Comparison of ENCODE assay signal across 13 cellular contexts in genomic region chr2:10355471-10356458, GRCh38. TPM values are rescaled to one million over a fixed set of nuclear protein-coding genes. Genes with fewer than 3 reads are reported as not detected.
A peak's percentile ranks its signal among the peaks of the same experiment; 100 is the strongest.
DNase-seq lines count a peak whose midpoint lies in the region; FAIRE-seq and TF ChIP-seq lines count a peak whose summit lies in the region.
"Had no signal": no experiment of that assay in that cellular context is flagged by ENCODE, and none has a peak within 500 bp of the region (broad histone marks: within the 10 kb centered on the region; RNA-seq: fewer than 3 reads in every experiment).

No MANE protein-coding gene starts in this region.

- peaks cover 1% of the 10 kb centered on the region for H3K36me3 Mint-ChIP-seq in chondrocyte (ENCODE audit: low read depth)

- H3K9me3 Mint-ChIP-seq in chondrocyte (ENCODE audit: low read depth), result no peaks in the 10 kb centered on the region
- H3K9me3 Mint-ChIP-seq: T-cell had no signal

- H3K4me1 Mint-ChIP-seq in chondrocyte (ENCODE audit: low read depth), result peaks cover 7% of the 10 kb centered on the region

- H3K27ac ChIP-seq in esophagus muscularis mucosa (replicated peaks in 1 of 4), result no peak overlapping the region

- H3K4me3 ChIP-seq in esophagus muscularis mucosa, result no peak overlapping the region

- no peak for FAIRE-seq in H54 (lab: Jason Lieb, UNC)

- TF ChIP-seq POLR2A in esophagus muscularis mucosa (IDR thresholded peaks at IDR 0.05; ENCODE audit: low read depth), result no peak
- TF ChIP-seq POLR2A in H54 (IDR thresholded peaks at IDR 0.05; ENCODE audit: low read depth, low read length), result no peak

- H3K27me3 Mint-ChIP-seq in chondrocyte (ENCODE audit: low read depth), result no peaks in the 10 kb centered on the region
- H3K27me3 Mint-ChIP-seq: T-cell had no signal

- peaks cover 0 to 21% (median 18%) of the 10 kb centered on the region in 4 donors for H3K36me3 ChIP-seq in esophagus muscularis mucosa

- in situ Hi-C loops in ACHN (cut with HindIII; ENCODE audit: low pct_ligation_motif_present, low pct_unique_long_range_greater_than_20kb, low sequenced_read_pairs), result no loop called here

- H3K9me3 ChIP-seq in esophagus muscularis mucosa, result no peaks in the 10 kb centered on the region

- no peak overlapping the region for H3K27ac Mint-ChIP-seq in chondrocyte (ENCODE audit: unreplicated experiment)

- 94% methylated on average over 18 of the region's 18 CpGs for WGBS in esophagus muscularis mucosa

- no peak for TF ChIP-seq EP300 in esophagus muscularis mucosa (IDR thresholded peaks at IDR 0.05)

- no peaks in the 10 kb centered on the region for H3K27me3 ChIP-seq in esophagus muscularis mucosa

- intact Hi-C loops in esophagus muscularis mucosa (cut with DNase I), result no loop called here

- no peak for TF ChIP-seq CTCF in chondrocyte (IDR thresholded peaks at IDR 0.05)
- TF ChIP-seq CTCF in esophagus muscularis mucosa (IDR thresholded peaks at IDR 0.05), result no peak

- no peak overlapping the region for H3K4me3 Mint-ChIP-seq in chondrocyte (ENCODE audit: unreplicated experiment)
- H3K4me3 Mint-ChIP-seq: T-cell had no signal

- peaks cover 0 to 5% (median under 1%) of the 10 kb centered on the region in 4 donors for H3K4me1 ChIP-seq in esophagus muscularis mucosa

- DNase-seq in ACHN (peak; percentile 16), DMS79 treated with DMSO at 0.1 percent for 48 hours (lab: John Stamatoyannopoulos, UW) (peak; percentile 93), NCI-H2171 treated with DMSO at 0.1 percent for 48 hours (lab: John Stamatoyannopoulos, UW) (peak; percentile 97), chondrocyte (ENCODE audit: low spot score) (peak; percentile 19), esophagus muscularis mucosa (ENCODE audit: extremely low spot score) (no peak), middle frontal gyrus (ENCODE audit: extremely low spot score, low spot score) (no peak), NOMO-1 treated with dmso at 0.1 percent for 144 hours (lab: John Stamatoyannopoulos, UW; ENCODE audit: unreplicated experiment) (no peak), H54 (ENCODE audit: insufficient read length, low spot score) (no peak)
- DNase-seq: activated effector memory CD4-positive, alpha-beta T cell treated with anti-CD3 and anti-CD28 coated beads, Interleukin-2, amount 50 U/mL, for 16 hours; caudate nucleus; GF-D8; OCI-M1 had no signal

RNA-seq across cellular contexts. Expression of gene HPCAL1, which starts 53.1 kb away (rescaled TPM):
- total RNA-seq in chondrocyte (18.7 to 44.0 TPM (median 19.3 TPM) in 3 replicates), esophagus muscularis mucosa (10 to 100 TPM; 34.5 to 54.2 (median 41.3) TPM)

Comparison
In these comparisons a context has a peak if more than half of its experiments do, and no peak if none do; other contexts are left out.
1. DNase-seq: peak in ACHN (single experiment), DMS79 treated with DMSO at 0.1 percent for 48 hours (single experiment), NCI-H2171 treated with DMSO at 0.1 percent for 48 hours (single experiment) and chondrocyte (single experiment); none in esophagus muscularis mucosa (single experiment), middle frontal gyrus (single experiment), NOMO-1 treated with dmso at 0.1 percent for 144 hours (single experiment) and H54 (single experiment).